1 cellular context compared by ENCODE assay signal in genomic region chrX:103215768-103216085, GRCh38.
TF ChIP-seq lines count a peak whose summit lies in the region.

No MANE protein-coding gene starts in this region.

TF ChIP-seq in K562, 482 proteins besides CTCF, POLR2A, EP300 and RAD21 (continued from another document and continues in another):
- TF ChIP-seq THRA (IDR thresholded peaks at IDR 0.05) (no peak), HOXB6 (CRISPR knock-in tag; IDR thresholded peaks at IDR 0.05; ENCODE audit: borderline replicate concordance) (no peak), STAT5B (CRISPR knock-in tag; IDR thresholded peaks at IDR 0.05) (no peak), TAF9B (IDR thresholded peaks at IDR 0.05; ENCODE audit: partially characterized antibody) (no peak), RBM15 (IDR thresholded peaks at IDR 0.05; ENCODE audit: insufficient read depth, low read length) (no peak), ZNF318 (IDR thresholded peaks at IDR 0.05; ENCODE audit: borderline replicate concordance in 1 of 2, low read depth in 1 of 2) (peak in 1 of 2 experiments; percentile 52; a peak in 1 of 4 replicates), ATF4 (CRISPR knock-in tag; IDR thresholded peaks at IDR 0.05) (no peak), TFE3 (CRISPR knock-in tag; IDR thresholded peaks at IDR 0.05) (no peak), ZNF347 (CRISPR knock-in tag; IDR thresholded peaks at IDR 0.05; ENCODE audit: low read depth) (no peak), REST (CRISPR knock-in tag; IDR thresholded peaks at IDR 0.05; ENCODE audit: low read depth) (no peak), GTF2B (IDR thresholded peaks at IDR 0.05; ENCODE audit: extremely low read depth, insufficient read length) (no peak), TBP (optimal IDR thresholded peaks at IDR 0.05; ENCODE audit: low read depth, low read length) (peak; percentile 24), ZBED1 (IDR thresholded peaks at IDR 0.05) (no peak), DEAF1 (CRISPR knock-in tag; IDR thresholded peaks at IDR 0.05) (no peak), KLF1 (tag; IDR thresholded peaks at IDR 0.05) (no peak), VEZF1 (CRISPR knock-in tag; IDR thresholded peaks at IDR 0.05) (peak; percentile 73), HCFC1 (IDR thresholded peaks at IDR 0.05; ENCODE audit: low read depth, low read length) (0 out of 2 replicates have a peak, but pooled peaks have one; percentile 13), ZNF407 (IDR thresholded peaks at IDR 0.05; ENCODE audit: low read depth) (no peak), ZC3H11A (IDR thresholded peaks at IDR 0.05; ENCODE audit: low read depth, low read length) (peak; percentile 91), CCAR2 (IDR thresholded peaks at IDR 0.05; ENCODE audit: low read depth, low read length) (no peak)
